ENCODE assay signal across 1 cellular context in genomic region chr1:1304331-1305299, GRCh38.
A peak's percentile ranks its signal among the peaks of the same experiment; 100 is the strongest.
TF ChIP-seq lines count a peak whose summit lies in the region.

No MANE protein-coding gene starts in this region.

TF ChIP-seq in HEK293, 187 proteins besides CTCF, POLR2A, EP300 and RAD21 (continued from another document and continues in another):
- 0 out of 2 replicates have a peak, but pooled peaks have one; percentile 63 for TF ChIP-seq INSM2 (tag by site-specific recombination; IDR thresholded peaks at IDR 0.05)
- TF ChIP-seq PRDM1 (tag by site-specific recombination; IDR thresholded peaks at IDR 0.05): no peak
- peak; percentile 63; the same call in 1 of the 2 replicates for TF ChIP-seq ZNF391 (tag by site-specific recombination; IDR thresholded peaks at IDR 0.05; ENCODE audit: borderline replicate concordance, low read depth)
- peak; percentile 96 for TF ChIP-seq ZNF629 (tag by site-specific recombination; IDR thresholded peaks at IDR 0.05)
- TF ChIP-seq TSHZ1 (tag by site-specific recombination; IDR thresholded peaks at IDR 0.05; ENCODE audit: borderline replicate concordance): peak; percentile 64; the same call in 1 of the 2 replicates
- TF ChIP-seq ZNF311 (tag by site-specific recombination; IDR thresholded peaks at IDR 0.05; ENCODE audit: borderline replicate concordance): no peak
- no peak for TF ChIP-seq ZNF558 (tag by site-specific recombination; IDR thresholded peaks at IDR 0.05)
- no peak for TF ChIP-seq ZNF747 (tag by site-specific recombination; IDR thresholded peaks at IDR 0.05)
- TF ChIP-seq ZBTB6 (tag by site-specific recombination; IDR thresholded peaks at IDR 0.05): no peak
- peak; percentile 91 for TF ChIP-seq ZXDB (tag by site-specific recombination; IDR thresholded peaks at IDR 0.05)
- peak; percentile 75; the same call in 1 of the 2 replicates for TF ChIP-seq KLF16 (tag by site-specific recombination; IDR thresholded peaks at IDR 0.05)
- peak; percentile 74 for TF ChIP-seq KLF10 (tag by site-specific recombination; IDR thresholded peaks at IDR 0.05)
- TF ChIP-seq ZNF660 (tag by site-specific recombination; IDR thresholded peaks at IDR 0.05): peak; percentile 57; the same call in 1 of the 2 replicates
- peak; percentile 83 for TF ChIP-seq ZBTB21 (tag by site-specific recombination; IDR thresholded peaks at IDR 0.05)
- peak; percentile 93 for TF ChIP-seq PATZ1 (tag by site-specific recombination; IDR thresholded peaks at IDR 0.05)
- peak; percentile 42; the same call in 1 of the 2 replicates for TF ChIP-seq ZBTB20 (tag by site-specific recombination; IDR thresholded peaks at IDR 0.05)
- no peak for TF ChIP-seq ZNF48 (tag by site-specific recombination; IDR thresholded peaks at IDR 0.05)
- TF ChIP-seq ZBTB17 (tag by site-specific recombination; IDR thresholded peaks at IDR 0.05): peak; percentile 91
- no peak for TF ChIP-seq ZNF416 (tag by site-specific recombination; IDR thresholded peaks at IDR 0.05)
- TF ChIP-seq IKZF3 (tag by site-specific recombination; IDR thresholded peaks at IDR 0.05): peak; percentile 98
- peak; percentile 66 for TF ChIP-seq ZNF398 (tag by site-specific recombination; IDR thresholded peaks at IDR 0.05)
- TF ChIP-seq HIC1 (tag by site-specific recombination; IDR thresholded peaks at IDR 0.05): peak; percentile 78
- TF ChIP-seq ZNF2 (tag by site-specific recombination; IDR thresholded peaks at IDR 0.05): peak; percentile 45; the same call in 1 of the 2 replicates
- no peak for TF ChIP-seq ZNF280C (tag by site-specific recombination; IDR thresholded peaks at IDR 0.05)
- 0 out of 2 replicates have a peak, but pooled peaks have one; percentile 27 for TF ChIP-seq MYNN (tag by site-specific recombination; IDR thresholded peaks at IDR 0.05; ENCODE audit: borderline replicate concordance)
- TF ChIP-seq SCRT2 (tag by site-specific recombination; IDR thresholded peaks at IDR 0.05): peak; percentile 92
- TF ChIP-seq KLF17 (tag by site-specific recombination; IDR thresholded peaks at IDR 0.05): peak; percentile 87
- peak; percentile 93 for TF ChIP-seq GLIS2 (tag by site-specific recombination; IDR thresholded peaks at IDR 0.05)
- no peak for TF ChIP-seq ZNF621 (tag by site-specific recombination; IDR thresholded peaks at IDR 0.05)
- peak; percentile 45; the same call in 1 of the 2 replicates for TF ChIP-seq ZNF843 (tag by site-specific recombination; IDR thresholded peaks at IDR 0.05)
- no peak for TF ChIP-seq ZNF530 (tag by site-specific recombination; IDR thresholded peaks at IDR 0.05; ENCODE audit: low read depth)
- TF ChIP-seq ZNF223 (tag by site-specific recombination; IDR thresholded peaks at IDR 0.05): 0 out of 2 replicates have a peak, but pooled peaks have one; percentile 40
- TF ChIP-seq ZBTB8A (tag by site-specific recombination; IDR thresholded peaks at IDR 0.05): peak; percentile 84
- no peak for TF ChIP-seq ZNF549 (tag by site-specific recombination; IDR thresholded peaks at IDR 0.05)
- TF ChIP-seq ZNF561 (tag by site-specific recombination; IDR thresholded peaks at IDR 0.05; ENCODE audit: borderline replicate concordance): peak; percentile 68; the same call in 1 of the 2 replicates
- TF ChIP-seq ZNF692 (tag by site-specific recombination; IDR thresholded peaks at IDR 0.05): peak; percentile 78
- TF ChIP-seq ZNF423 (tag by site-specific recombination; IDR thresholded peaks at IDR 0.05): peak; percentile 85; the same call in 1 of the 2 replicates
- peak; percentile 88; the same call in 1 of the 2 replicates for TF ChIP-seq ZNF24 (tag by site-specific recombination; IDR thresholded peaks at IDR 0.05)
- TF ChIP-seq ZNF26 (tag by site-specific recombination; IDR thresholded peaks at IDR 0.05): no peak
